In the genomic region with DNA sequence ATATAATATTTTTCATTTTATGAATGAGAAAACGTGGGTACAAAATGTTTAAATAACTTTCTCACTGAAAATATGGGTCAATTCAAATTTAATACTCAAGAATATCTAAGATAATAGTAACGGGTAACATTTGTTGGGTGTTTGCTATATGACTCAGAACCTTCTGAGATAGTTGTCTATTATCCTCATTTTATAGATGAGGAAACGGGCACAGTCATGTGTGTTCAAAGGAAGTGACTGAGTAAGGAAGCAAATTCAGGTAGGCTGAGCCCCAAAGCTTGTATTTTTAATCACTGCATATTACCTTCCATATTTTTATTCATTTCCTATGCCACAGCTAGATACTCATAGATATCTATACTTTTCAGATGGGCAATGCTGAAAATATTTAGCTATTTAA, we compare ENCODE assay signal across 25 cellular contexts. TPM values are rescaled to one million over a fixed set of nuclear protein-coding genes. Genes with fewer than 3 reads are reported as not detected.
DNase-seq lines count a peak whose midpoint lies in the region; ATAC-seq and TF ChIP-seq lines count a peak whose summit lies in the region.
"Had no signal": no experiment of that assay in that cellular context is flagged by ENCODE, and none has a peak within 500 bp of the region (broad histone marks: within the 10 kb centered on the region; RNA-seq: fewer than 3 reads in every experiment).

No MANE protein-coding gene starts in this region.

- TF ChIP-seq CTCF in RWPE2 (IDR thresholded peaks at IDR 0.05; ENCODE audit: poor library complexity, severe bottlenecking) = no peak
- TF ChIP-seq CTCF in Peyer's patch (IDR thresholded peaks at IDR 0.05) = no peak

- H3K4me3 ChIP-seq in RWPE2 (ENCODE audit: severe bottlenecking) = no peak overlapping the region
- H3K4me3 ChIP-seq in Peyer's patch = no peak overlapping the region
- H3K4me3 ChIP-seq: PC-9 had no signal

- ATAC-seq in activated naive CD8-positive, alpha-beta T cell treated with anti-CD3 and anti-CD28 coated beads, Interleukin-2, amount 50 U/mL, for 24 hours = no peak
- peak; percentile 58; the same call in 2 of the 3 replicates for ATAC-seq in RWPE2 (ENCODE audit: low read depth)
- peak; percentile 63 for ATAC-seq in left colon
- ATAC-seq: HCT116 had no signal

- peak overlapping the region; percentile 10 for H3K27ac ChIP-seq in RWPE2 (ENCODE audit: poor library complexity, severe bottlenecking)
- H3K27ac ChIP-seq in epithelial cell of prostate = peak overlapping the region; percentile 55
- no peak overlapping the region for H3K27ac ChIP-seq in Peyer's patch
- H3K27ac ChIP-seq: 22Rv1, C4-2B, PC-9 had no signal

- no peak overlapping the region for H3K27ac Mint-ChIP-seq in activated naive CD8-positive, alpha-beta T cell
- no peak overlapping the region for H3K27ac Mint-ChIP-seq in activated naive CD8-positive, alpha-beta T cell treated with anti-CD3 and anti-CD28 coated beads, Interleukin-2, amount 50 U/mL, for 24 hours

- H3K9me3 ChIP-seq in RWPE2 (ENCODE audit: severe bottlenecking) (no peaks in the 10 kb centered on the region), Peyer's patch (no peaks in the 10 kb centered on the region)

- peaks cover 28% of the 10 kb centered on the region for H3K4me1 Mint-ChIP-seq in activated naive CD8-positive, alpha-beta T cell (ENCODE audit: low read depth)
- H3K4me1 Mint-ChIP-seq in activated naive CD8-positive, alpha-beta T cell treated with anti-CD3 and anti-CD28 coated beads, Interleukin-2, amount 50 U/mL, for 24 hours = peaks cover 31% of the 10 kb centered on the region

- H3K27me3 Mint-ChIP-seq in activated naive CD8-positive, alpha-beta T cell = no peaks in the 10 kb centered on the region
- no peaks in the 10 kb centered on the region for H3K27me3 Mint-ChIP-seq in activated naive CD8-positive, alpha-beta T cell treated with anti-CD3 and anti-CD28 coated beads, Interleukin-2, amount 50 U/mL, for 24 hours

- peak overlapping the region; percentile 73 for H3K4me3 Mint-ChIP-seq in activated naive CD8-positive, alpha-beta T cell
- H3K4me3 Mint-ChIP-seq in activated naive CD8-positive, alpha-beta T cell treated with anti-CD3 and anti-CD28 coated beads, Interleukin-2, amount 50 U/mL, for 24 hours = no peak overlapping the region

- no peaks in the 10 kb centered on the region for H3K36me3 Mint-ChIP-seq in activated naive CD8-positive, alpha-beta T cell
- no peaks in the 10 kb centered on the region for H3K36me3 Mint-ChIP-seq in activated naive CD8-positive, alpha-beta T cell treated with anti-CD3 and anti-CD28 coated beads, Interleukin-2, amount 50 U/mL, for 24 hours (ENCODE audit: low read depth)
- H3K36me3 Mint-ChIP-seq: CD8-positive, alpha-beta memory T cell had no signal

- peaks cover 2% of the 10 kb centered on the region for H3K4me1 ChIP-seq in RWPE2 (ENCODE audit: insufficient read depth, poor library complexity, severe bottlenecking)
- no peaks in the 10 kb centered on the region for H3K4me1 ChIP-seq in Peyer's patch

- H3K27me3 ChIP-seq in RWPE2 (ENCODE audit: insufficient read depth, poor library complexity, severe bottlenecking) (no peaks in the 10 kb centered on the region), Peyer's patch (no peaks in the 10 kb centered on the region)

- no peaks in the 10 kb centered on the region for H3K36me3 ChIP-seq in RWPE2 (ENCODE audit: low read depth)
- no peaks in the 10 kb centered on the region for H3K36me3 ChIP-seq in Peyer's patch

- no peak for DNase-seq in activated naive CD8-positive, alpha-beta T cell treated with anti-CD3 and anti-CD28 coated beads, Interleukin-2, amount 50 U/mL, for 24 hours
- DNase-seq in RWPE2 (ENCODE audit: low spot score) (no peak), epithelial cell of prostate (ENCODE audit: low read depth, low spot score) (no peak), left colon (no peak), Peyer's patch (no peak)
- no peak for DNase-seq in activated naive CD4-positive, alpha-beta T cell (lab: John Stamatoyannopoulos, UW)
- no peak for DNase-seq in stimulated activated CD4-positive, alpha-beta T cell treated with anti-CD3 and anti-CD28 coated beads, Interleukin-4, amount 100 ng/mL, for 4 hours
- DNase-seq: DMS 273 treated with DMSO at 0.1 percent for 48 hours, DMS79, EL, GF-D8, NCI-H1105 treated with DMSO at 0.1 percent for 48 hours, NCI-H146, NCI-H2029, NCI-H446, NCI-H524 treated with DMSO at 0.1 percent for 48 hours, NCI-H774, RPMI8226, SHP77 had no signal

- H3K9me3 Mint-ChIP-seq in activated naive CD8-positive, alpha-beta T cell (ENCODE audit: low read depth) = no peaks in the 10 kb centered on the region
- peaks cover 4% of the 10 kb centered on the region for H3K9me3 Mint-ChIP-seq in activated naive CD8-positive, alpha-beta T cell treated with anti-CD3 and anti-CD28 coated beads, Interleukin-2, amount 50 U/mL, for 24 hours
- H3K9me3 Mint-ChIP-seq: CD8-positive, alpha-beta memory T cell had no signal

- intact Hi-C loops in left colon (cut with DNase I, micrococcal nuclease) = loop anchor here in 1 of 2 donors (10.0 kb wide), 1 partner anchor 611 kb away; no protein-coding TSS in a partner anchor

- TF ChIP-seq POLR2A in Peyer's patch (IDR thresholded peaks at IDR 0.05) = no peak

RNA-seq across cellular contexts. Expression of a gene that starts 12.2 kb away (rescaled TPM):
- total RNA-seq in left colon (10 to 100 TPM; 86.6 to 87.3 TPM), Peyer's patch (100 to 1,000 TPM in 1 of 4 donors, 10 to 100 TPM in 3; 38.8 to 125 (median 63.5) TPM)

Comparison
In these comparisons a context has a peak if more than half of its experiments do, and no peak if none do; other contexts are left out.
1. H3K27ac ChIP-seq: peak in RWPE2 (single experiment) and epithelial cell of prostate (single experiment); none in Peyer's patch (0 of 4).